In the genomic region with DNA sequence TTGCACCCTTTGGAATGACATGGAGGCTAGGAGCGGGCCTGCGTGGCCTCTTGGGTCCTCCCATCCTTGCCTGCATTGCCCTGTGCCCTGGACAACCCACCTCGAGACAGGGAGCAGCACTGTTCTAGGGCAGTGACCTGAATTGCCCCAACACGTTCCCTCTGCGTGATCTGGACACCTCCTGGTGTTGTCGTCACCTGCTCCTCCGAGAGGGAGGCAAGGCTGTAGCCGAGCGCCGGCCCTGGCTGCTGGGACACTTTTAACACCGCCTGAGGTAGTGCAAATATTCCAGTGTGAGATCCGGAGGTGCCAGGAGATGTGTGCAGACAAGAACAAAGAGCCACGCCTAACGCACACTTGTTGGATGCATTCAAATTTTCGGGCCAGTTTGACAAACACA, we compare ENCODE assay signal across 17 cellular contexts.
A peak's percentile ranks its signal among the peaks of the same experiment; 100 is the strongest.
DNase-seq lines count a peak whose midpoint lies in the region; ATAC-seq and TF ChIP-seq lines count a peak whose summit lies in the region.
"Had no signal": no experiment of that assay in that cellular context is flagged by ENCODE, and none has a peak within 500 bp of the region (broad histone marks: within the 10 kb centered on the region; RNA-seq: fewer than 3 reads in every experiment).

No MANE protein-coding gene starts in this region.

- intact Hi-C loops in cardiac septum (cut with DNase I) = no loop called here

- no peak for TF ChIP-seq CTCF in osteocyte (IDR thresholded peaks at IDR 0.05)
- TF ChIP-seq CTCF in WERI-Rb-1 (IDR thresholded peaks at IDR 0.05; ENCODE audit: low read depth, low read length) = no peak

- no peak overlapping the region for H3K27ac ChIP-seq in WERI-Rb-1

- peaks cover 18% of the 10 kb centered on the region for H3K4me1 Mint-ChIP-seq in osteocyte (ENCODE audit: unreplicated experiment)

- H3K9me3 Mint-ChIP-seq in osteocyte (ENCODE audit: unreplicated experiment) = peaks cover 11% of the 10 kb centered on the region
- H3K9me3 Mint-ChIP-seq in activated naive CD4-positive, alpha-beta T cell treated with anti-CD3 and anti-CD28 coated beads, Interleukin-2, amount 50 U/mL, for 72 hours = peaks cover 0 to 5% of the 10 kb centered on the region in 2 donors
- H3K9me3 Mint-ChIP-seq: activated CD4-positive, alpha-beta memory T cell treated with anti-CD3 and anti-CD28 coated beads for 36 hours; stimulated activated memory B cell treated with anti-CD40 and anti-IgM and Interleukin-4, amounts not matched to agents 10 μg/mL and 1 μg/mL and 100 μg/mL, for 72 hours had no signal

- no peaks in the 10 kb centered on the region for H3K27me3 Mint-ChIP-seq in osteocyte (ENCODE audit: unreplicated experiment)
- H3K27me3 Mint-ChIP-seq: activated CD4-positive, alpha-beta memory T cell treated with anti-CD3 and anti-CD28 coated beads for 36 hours; stimulated activated memory B cell treated with anti-CD40 and anti-IgM and Interleukin-4, amounts not matched to agents 10 μg/mL and 1 μg/mL and 100 μg/mL, for 72 hours had no signal

- ATAC-seq in HG02571 (IDR thresholded peaks at IDR 0.05; ENCODE audit: unreplicated experiment) = no peak
- ATAC-seq in activated naive CD4-positive, alpha-beta T cell treated with anti-CD3 and anti-CD28 coated beads, Interleukin-2, amount 50 U/mL, for 72 hours = no peak
- ATAC-seq: stimulated activated memory B cell treated with anti-CD40 and anti-IgM and Interleukin-4, amounts not matched to agents 10 μg/mL and 1 μg/mL and 100 μg/mL, for 72 hours had no signal

- H3K4me3 Mint-ChIP-seq in osteocyte (ENCODE audit: unreplicated experiment) = no peak overlapping the region
- H3K4me3 Mint-ChIP-seq: activated CD4-positive, alpha-beta memory T cell treated with anti-CD3 and anti-CD28 coated beads for 36 hours; stimulated activated memory B cell treated with anti-CD40 and anti-IgM and Interleukin-4, amounts not matched to agents 10 μg/mL and 1 μg/mL and 100 μg/mL, for 72 hours had no signal

- peaks cover 65% of the 10 kb centered on the region for H3K36me3 Mint-ChIP-seq in osteocyte (ENCODE audit: unreplicated experiment)
- peaks cover 0 to 17% of the 10 kb centered on the region in 2 donors for H3K36me3 Mint-ChIP-seq in activated naive CD4-positive, alpha-beta T cell treated with anti-CD3 and anti-CD28 coated beads, Interleukin-2, amount 50 U/mL, for 72 hours
- H3K36me3 Mint-ChIP-seq: activated CD4-positive, alpha-beta memory T cell treated with anti-CD3 and anti-CD28 coated beads for 36 hours had no signal

- peak; percentile 2 for DNase-seq in stimulated activated CD4-positive, alpha-beta T cell treated with anti-CD3 and anti-CD28 coated beads, Interleukin-4, amount 100 ng/mL, for 24 hours
- no peak for DNase-seq in stimulated activated CD4-positive, alpha-beta T cell treated with anti-CD3 and anti-CD28 coated beads, Interleukin-4, amount 100 ng/mL, for 4 hours
- DNase-seq in cardiac septum (ENCODE audit: low spot score) (peak; percentile 57), osteocyte (ENCODE audit: extremely low spot score, unreplicated experiment) (peak; percentile 65), WERI-Rb-1 (no peak), NCI-H1694 (lab: John Stamatoyannopoulos, UW) (no peak)
- DNase-seq in activated naive CD4-positive, alpha-beta T cell treated with anti-CD3 and anti-CD28 coated beads, Interleukin-2, amount 50 U/mL, for 72 hours (ENCODE audit: low spot score in 2 of 2) = no peak
- DNase-seq: activated CD4-positive, alpha-beta memory T cell treated with anti-CD3 and anti-CD28 coated beads for 36 hours; activated naive CD4-positive, alpha-beta T cell; GDM1; kidney glomerular epithelial cell; NCI-H2029; NCI-H82; SHP77; stimulated activated CD4-positive, alpha-beta T cell treated with anti-CD3 and anti-CD28 coated beads, Interleukin-4, amount 100 ng/mL, for 1 hour had no signal

- H3K4me3 ChIP-seq in WERI-Rb-1 (ENCODE audit: low read depth, low read length) = no peak overlapping the region

- peaks cover 9% of the 10 kb centered on the region for H3K36me3 ChIP-seq in WERI-Rb-1

- H3K27me3 ChIP-seq in WERI-Rb-1 (ENCODE audit: insufficient read depth, low read depth, severe bottlenecking) = no peaks in the 10 kb centered on the region

- no peaks in the 10 kb centered on the region for H3K9me3 ChIP-seq in WERI-Rb-1 (ENCODE audit: severe bottlenecking)

- no peak overlapping the region for H3K27ac Mint-ChIP-seq in osteocyte (ENCODE audit: unreplicated experiment)
- H3K27ac Mint-ChIP-seq in activated naive CD4-positive, alpha-beta T cell treated with anti-CD3 and anti-CD28 coated beads, Interleukin-2, amount 50 U/mL, for 72 hours = no peak overlapping the region
- H3K27ac Mint-ChIP-seq: activated CD4-positive, alpha-beta memory T cell treated with anti-CD3 and anti-CD28 coated beads for 36 hours had no signal

Comparison
In these comparisons a context has a peak if more than half of its experiments do, and no peak if none do; other contexts are left out.
1. DNase-seq: peak in stimulated activated CD4-positive, alpha-beta T cell treated with anti-CD3 and anti-CD28 coated beads, Interleukin-4, amount 100 ng/mL, for 24 hours (single experiment), cardiac septum (single experiment) and osteocyte (single experiment); none in stimulated activated CD4-positive, alpha-beta T cell treated with anti-CD3 and anti-CD28 coated beads, Interleukin-4, amount 100 ng/mL, for 4 hours (0 of 2), WERI-Rb-1 (single experiment), NCI-H1694 (single experiment) and activated naive CD4-positive, alpha-beta T cell treated with anti-CD3 and anti-CD28 coated beads, Interleukin-2, amount 50 U/mL, for 72 hours (0 of 2).